Comparison of ENCODE assay signal across 26 cellular contexts in the genomic region with DNA sequence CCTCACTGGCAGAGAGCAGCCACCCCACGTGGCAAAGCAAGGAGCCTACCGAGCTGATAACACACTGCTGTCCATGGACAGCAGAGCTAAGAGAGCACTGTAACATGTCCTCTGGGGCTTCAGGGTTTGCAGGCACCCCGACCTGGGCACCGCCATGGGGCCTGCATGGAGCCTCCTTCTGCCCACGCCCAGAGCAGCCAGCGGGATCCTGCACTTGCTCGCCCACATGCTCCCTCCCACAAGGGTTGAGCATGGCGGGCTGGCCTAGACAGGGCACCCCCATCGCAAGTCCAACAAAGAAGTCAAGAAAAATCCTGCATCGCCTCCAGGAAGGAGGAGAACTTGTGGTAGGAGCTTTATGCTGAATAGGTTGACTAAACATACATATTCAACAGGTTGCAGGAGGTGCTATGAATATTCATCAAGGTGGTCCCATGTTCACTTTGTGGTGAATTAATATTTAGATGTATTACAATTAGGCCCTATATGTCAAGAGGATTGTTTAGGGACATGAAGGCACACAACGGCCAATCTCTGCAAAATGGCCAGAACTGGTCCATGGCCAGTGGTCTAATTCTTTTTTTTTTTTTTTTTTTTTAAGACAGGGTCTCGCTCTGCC.
"Had no signal": no experiment of that assay in that cellular context is flagged by ENCODE, and none has a peak within 500 bp of the region (broad histone marks: within the 10 kb centered on the region; RNA-seq: fewer than 3 reads in every experiment).

No MANE protein-coding gene starts in this region.

- H3K27me3 ChIP-seq: adrenal gland, body of pancreas, colonic mucosa had no signal

- H3K36me3 ChIP-seq: adrenal gland, colonic mucosa had no signal

- H3K4me3 ChIP-seq: adrenal gland, body of pancreas, colonic mucosa had no signal

- DNase-seq: activated CD4-positive, alpha-beta memory T cell treated with anti-CD3 and anti-CD28 coated beads for 36 hours; activated CD4-positive, alpha-beta T cell treated with anti-CD3 and anti-CD28 coated beads for 36 hours; activated CD4-positive, alpha-beta T cell treated with anti-CD3 and anti-CD28 coated beads, Interleukin-2, amount 10 ng/mL, durations not matched to agents 24 days and 14 days; activated CD4-positive, CD25-positive, alpha-beta regulatory T cell; activated CD4-positive, CD25-positive, alpha-beta regulatory T cell treated with anti-CD3 and anti-CD28 coated beads, Interleukin-2, amount 50 U/mL, for 72 hours; activated CD8-positive, alpha-beta memory T cell treated with anti-CD3 and anti-CD28 coated beads, Interleukin-2, amount 10 ng/mL, durations not matched to agents 7 days and 5 days; activated CD8-positive, alpha-beta memory T cell treated with anti-CD3 and anti-CD28 coated beads, Interleukin-2, amount 50 U/mL, for 4 hours; activated CD8-positive, alpha-beta T cell treated with anti-CD3 and anti-CD28 coated beads, Interleukin-2, amount 10 ng/mL, durations not matched to agents 7 days and 5 days; activated effector memory CD4-positive, alpha-beta T cell treated with anti-CD3 and anti-CD28 coated beads, Interleukin-2, amount 50 U/mL, for 16 hours; activated naive CD4-positive, alpha-beta T cell treated with anti-CD3 and anti-CD28 coated beads for 36 hours; activated naive CD8-positive, alpha-beta T cell treated with anti-CD3 and anti-CD28 coated beads for 36 hours; activated naive CD8-positive, alpha-beta T cell treated with anti-CD3 and anti-CD28 coated beads, Interleukin-2, amount 50 U/mL, for 24 hours; activated T-cell treated with anti-CD3 and anti-CD28 coated beads, Interleukin-2, amount 50 U/mL, for 1 hour; activated T-cell treated with anti-CD3 and anti-CD28 coated beads, Interleukin-2, amount 50 U/mL, for 48 hours; adrenal gland; amygdala; aorta; body of pancreas; caudate nucleus; colonic mucosa; effector CD8-positive, alpha-beta T cell; foreskin fibroblast; head of caudate nucleus; T-helper 2 cell had no signal

- H3K27ac ChIP-seq: adrenal gland, body of pancreas, colonic mucosa, epithelial cell of prostate had no signal

- H3K9me3 ChIP-seq: adrenal gland, body of pancreas, colonic mucosa had no signal

- ATAC-seq: activated CD4-positive, alpha-beta T cell treated with anti-CD3 and anti-CD28 coated beads for 36 hours; activated CD8-positive, alpha-beta memory T cell treated with anti-CD3 and anti-CD28 coated beads, Interleukin-2, amount 10 ng/mL, durations not matched to agents 7 days and 5 days; activated CD8-positive, alpha-beta T cell treated with anti-CD3 and anti-CD28 coated beads, Interleukin-2, amount 10 ng/mL, durations not matched to agents 7 days and 5 days; activated naive CD8-positive, alpha-beta T cell treated with anti-CD3 and anti-CD28 coated beads, Interleukin-2, amount 50 U/mL, for 24 hours; body of pancreas; esophagus mucosa had no signal
